Comparison of ENCODE assay signal across 1 cellular context in genomic region chr1:228500901-228501871, GRCh38.
A peak's percentile ranks its signal among the peaks of the same experiment; 100 is the strongest.
TF ChIP-seq lines count a peak whose summit lies in the region.

No MANE protein-coding gene starts in this region.

TF ChIP-seq in HepG2, 621 proteins besides CTCF, POLR2A, EP300 and RAD21 (continued from another document and continues in another):
- TF ChIP-seq ATF4 (CRISPR knock-in tag; IDR thresholded peaks at IDR 0.05) (0 out of 4 replicates have a peak, but pooled peaks of 1 of the 2 experiments have one; percentile 35), FOXK1 (CRISPR knock-in tag; IDR thresholded peaks at IDR 0.05; ENCODE audit: borderline replicate concordance, low read depth) (0 out of 2 replicates have a peak, but pooled peaks have one; percentile 28), KDM5B (CRISPR knock-in tag; IDR thresholded peaks at IDR 0.05; ENCODE audit: borderline replicate concordance) (no peak), ZNF644 (CRISPR knock-in tag; IDR thresholded peaks at IDR 0.05; ENCODE audit: low read depth) (peak; percentile 42; the same call in 1 of the 2 replicates), ZNF274 (CRISPR knock-in tag; IDR thresholded peaks at IDR 0.05) (no peak), PLRG1 (conservative IDR thresholded peaks at IDR 0.05) (no peak), ZBTB7A (CRISPR knock-in tag; IDR thresholded peaks at IDR 0.05) (no peak; the same call in 1 of the 2 replicates), ISX (CRISPR knock-in tag; conservative IDR thresholded peaks at IDR 0.05) (no peak), ZFYVE20 (CRISPR knock-in tag; IDR thresholded peaks at IDR 0.05; ENCODE audit: borderline replicate concordance, low read depth) (no peak), ZNF234 (CRISPR knock-in tag; conservative IDR thresholded peaks at IDR 0.05) (no peak), ZBTB26 (CRISPR knock-in tag; IDR thresholded peaks at IDR 0.05; ENCODE audit: borderline replicate concordance) (no peak), NFAT5 (CRISPR knock-in tag; IDR thresholded peaks at IDR 0.05) (0 out of 2 replicates have a peak, but pooled peaks have one; percentile 21), ZNF530 (CRISPR knock-in tag; IDR thresholded peaks at IDR 0.05; ENCODE audit: low read depth) (no peak), PHF20 (CRISPR knock-in tag; IDR thresholded peaks at IDR 0.05) (0 out of 2 replicates have a peak, but pooled peaks have one; percentile 34), ZBTB14 (CRISPR knock-in tag; IDR thresholded peaks at IDR 0.05) (no peak), YEATS4 (CRISPR knock-in tag; IDR thresholded peaks at IDR 0.05; ENCODE audit: borderline replicate concordance) (no peak), DNMT3B (CRISPR knock-in tag; conservative IDR thresholded peaks at IDR 0.05) (no peak), ZBTB43 (CRISPR knock-in tag; conservative IDR thresholded peaks at IDR 0.05) (peak; percentile 72; the same call in 1 of the 2 replicates), TP53 (CRISPR knock-in tag; conservative IDR thresholded peaks at IDR 0.05) (0 out of 2 replicates have a peak, but pooled peaks have one; percentile 44), GATAD1 (CRISPR knock-in tag; IDR thresholded peaks at IDR 0.05) (no peak), ATF5 (CRISPR knock-in tag; IDR thresholded peaks at IDR 0.05; ENCODE audit: low read depth) (no peak), FOXO4 (CRISPR knock-in tag; conservative IDR thresholded peaks at IDR 0.05) (no peak), ETV6 (CRISPR knock-in tag; conservative IDR thresholded peaks at IDR 0.05) (no peak), SNAPC4 (CRISPR knock-in tag; IDR thresholded peaks at IDR 0.05) (no peak), SIX4 (CRISPR knock-in tag; IDR thresholded peaks at IDR 0.05) (no peak), ZNF230 (CRISPR knock-in tag; IDR thresholded peaks at IDR 0.05) (no peak), ZFP90 (CRISPR knock-in tag; IDR thresholded peaks at IDR 0.05; ENCODE audit: borderline replicate concordance) (0 out of 2 replicates have a peak, but pooled peaks have one; percentile 39), ZNF281 (CRISPR knock-in tag; IDR thresholded peaks at IDR 0.05; ENCODE audit: borderline replicate concordance) (no peak), PRMT3 (CRISPR knock-in tag; IDR thresholded peaks at IDR 0.05; ENCODE audit: borderline replicate concordance, low read depth) (no peak), ZSCAN29 (CRISPR knock-in tag; conservative IDR thresholded peaks at IDR 0.05) (0 out of 2 replicates have a peak, but pooled peaks have one; percentile 41), ZNF816 (CRISPR knock-in tag; IDR thresholded peaks at IDR 0.05; ENCODE audit: borderline replicate concordance) (no peak), MTERF4 (CRISPR knock-in tag; IDR thresholded peaks at IDR 0.05) (no peak), CENPT (CRISPR knock-in tag; IDR thresholded peaks at IDR 0.05; ENCODE audit: low read depth) (no peak), KLF9 (CRISPR knock-in tag; IDR thresholded peaks at IDR 0.05; ENCODE audit: low read depth) (no peak), CHCHD3 (CRISPR knock-in tag; IDR thresholded peaks at IDR 0.05) (no peak), GLI4 (CRISPR knock-in tag; IDR thresholded peaks at IDR 0.05; ENCODE audit: borderline replicate concordance) (no peak), ZNF589 (CRISPR knock-in tag; conservative IDR thresholded peaks at IDR 0.05) (no peak), ZNF709 (CRISPR knock-in tag; IDR thresholded peaks at IDR 0.05) (0 out of 2 replicates have a peak, but pooled peaks have one; percentile 29), DR1 (CRISPR knock-in tag; IDR thresholded peaks at IDR 0.05) (no peak)
